In genomic region chr4:98143001-98143899, GRCh38 we compare ENCODE assay signal across 8 cellular contexts. TPM values are rescaled to one million over a fixed set of nuclear protein-coding genes. Genes with fewer than 3 reads are reported as not detected.
DNase-seq lines count a peak whose midpoint lies in the region; ATAC-seq lines count a peak whose summit lies in the region.

STPG2 (minus strand) TSS chr4:98143476.

- intact Hi-C loops in activated CD4-positive, alpha-beta T cell treated with anti-CD3 and anti-CD28 coated beads, Interleukin-2, amount 10 ng/mL, durations not matched to agents 24 days and 14 days (cut with micrococcal nuclease): loop anchor here (1.0 to 10.0 kb wide), 7 partner anchors 118 to 946 kb away; partner anchors contain the start of genes ADH5, METAP1 and RAP1GDS1

- peaks cover 8% of the 10 kb centered on the region for H3K36me3 Mint-ChIP-seq in activated CD4-positive, alpha-beta T cell treated with anti-CD3 and anti-CD28 coated beads, Interleukin-2, amount 10 ng/mL, durations not matched to agents 24 days and 14 days (ENCODE audit: low read depth)

- DNase-seq in AG20443 (ENCODE audit: low spot score): peak; percentile 92
- peak; percentile 75 for DNase-seq in NCI-H510A (lab: John Stamatoyannopoulos, UW)
- DNase-seq in activated CD4-positive, alpha-beta T cell treated with anti-CD3 and anti-CD28 coated beads, Interleukin-2, amount 10 ng/mL, durations not matched to agents 24 days and 14 days: peak; percentile 98
- peak; percentile 20 for DNase-seq in cortex of kidney (lab: John Stamatoyannopoulos, UW)
- DNase-seq in left kidney (ENCODE audit: low read depth, low spot score): peak; percentile 98
- DNase-seq in stimulated activated CD4-positive, alpha-beta T cell treated with anti-CD3 and anti-CD28 coated beads, Interleukin-1b, Interleukin-23, amount 100 ng/mL, for 48 hours: peak; percentile 94

- peak within 1 kb of the TSS; percentile 95 for H3K4me3 Mint-ChIP-seq in activated CD4-positive, alpha-beta T cell treated with anti-CD3 and anti-CD28 coated beads, Interleukin-2, amount 10 ng/mL, durations not matched to agents 24 days and 14 days

- peaks cover 6% of the 10 kb centered on the region for H3K9me3 Mint-ChIP-seq in activated CD4-positive, alpha-beta T cell treated with anti-CD3 and anti-CD28 coated beads, Interleukin-2, amount 10 ng/mL, durations not matched to agents 24 days and 14 days

- H3K27me3 Mint-ChIP-seq in activated CD4-positive, alpha-beta T cell treated with anti-CD3 and anti-CD28 coated beads, Interleukin-2, amount 10 ng/mL, durations not matched to agents 24 days and 14 days: peaks cover 14% of the 10 kb centered on the region

- peaks cover 11% of the 10 kb centered on the region for H3K4me1 Mint-ChIP-seq in activated CD4-positive, alpha-beta T cell treated with anti-CD3 and anti-CD28 coated beads, Interleukin-2, amount 10 ng/mL, durations not matched to agents 24 days and 14 days

- ATAC-seq in GM19035 (IDR thresholded peaks at IDR 0.05; ENCODE audit: unreplicated experiment) (peak; percentile 99), HG03354 (IDR thresholded peaks at IDR 0.05; ENCODE audit: poor library complexity, severe bottlenecking, unreplicated experiment) (peak; percentile 99)

- H3K27ac Mint-ChIP-seq in activated CD4-positive, alpha-beta T cell treated with anti-CD3 and anti-CD28 coated beads, Interleukin-2, amount 10 ng/mL, durations not matched to agents 24 days and 14 days: peak within 1 kb of the TSS; percentile 96

RNA-seq across cellular contexts. Expression of gene STPG2, which starts in this region (rescaled TPM):
- not detected in 2 replicates for total RNA-seq in activated CD4-positive, alpha-beta T cell treated with anti-CD3 and anti-CD28 coated beads, Interleukin-2, amount 10 ng/mL, durations not matched to agents 24 days and 14 days

Comparison
In these comparisons a context has a peak if more than half of its experiments do, and no peak if none do; other contexts are left out.
1. Peak in every context shown above with its lines: DNase-seq and ATAC-seq.
2. Peak in DNase-seq in activated CD4-positive, alpha-beta T cell treated with anti-CD3 and anti-CD28 coated beads, Interleukin-2, amount 10 ng/mL, durations not matched to agents 24 days and 14 days; RNA of the gene not detected or under 1 TPM.
3. DNase-seq: peak in every context shown above with its lines; median percentile 98 in activated CD4-positive, alpha-beta T cell treated with anti-CD3 and anti-CD28 coated beads, Interleukin-2, amount 10 ng/mL, durations not matched to agents 24 days and 14 days; 98 in left kidney; 94 in stimulated activated CD4-positive, alpha-beta T cell treated with anti-CD3 and anti-CD28 coated beads, Interleukin-1b, Interleukin-23, amount 100 ng/mL, for 48 hours; 92 in AG20443; 75 in NCI-H510A; 20 in cortex of kidney.